In the genomic region with DNA sequence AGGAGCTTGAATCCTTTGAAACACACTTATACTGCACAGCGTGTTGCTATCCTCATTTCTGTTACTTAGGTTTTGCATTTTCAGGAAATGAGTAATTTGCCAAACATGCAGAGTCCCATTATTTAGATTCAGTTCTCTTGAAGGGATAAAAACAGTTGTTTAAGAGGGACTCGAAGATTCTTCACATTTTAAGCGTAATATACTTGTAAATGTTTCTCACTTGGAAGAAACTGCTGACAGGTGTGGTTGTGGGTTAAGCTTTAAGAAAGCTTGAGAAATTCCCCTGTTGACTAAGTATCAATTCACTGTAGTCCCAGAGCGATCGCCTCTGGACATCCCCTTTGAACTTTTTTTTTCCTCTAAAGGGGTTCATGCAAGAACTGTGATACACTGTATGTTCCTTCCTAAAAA, we compare ENCODE assay signal across 1 cellular context.
TF ChIP-seq lines count a peak whose summit lies in the region.

No MANE protein-coding gene starts in this region.

TF ChIP-seq in GM12878, 131 proteins besides CTCF, POLR2A, EP300 and RAD21 (continued from another document and continues in another):
- TF ChIP-seq, protein P1, sequence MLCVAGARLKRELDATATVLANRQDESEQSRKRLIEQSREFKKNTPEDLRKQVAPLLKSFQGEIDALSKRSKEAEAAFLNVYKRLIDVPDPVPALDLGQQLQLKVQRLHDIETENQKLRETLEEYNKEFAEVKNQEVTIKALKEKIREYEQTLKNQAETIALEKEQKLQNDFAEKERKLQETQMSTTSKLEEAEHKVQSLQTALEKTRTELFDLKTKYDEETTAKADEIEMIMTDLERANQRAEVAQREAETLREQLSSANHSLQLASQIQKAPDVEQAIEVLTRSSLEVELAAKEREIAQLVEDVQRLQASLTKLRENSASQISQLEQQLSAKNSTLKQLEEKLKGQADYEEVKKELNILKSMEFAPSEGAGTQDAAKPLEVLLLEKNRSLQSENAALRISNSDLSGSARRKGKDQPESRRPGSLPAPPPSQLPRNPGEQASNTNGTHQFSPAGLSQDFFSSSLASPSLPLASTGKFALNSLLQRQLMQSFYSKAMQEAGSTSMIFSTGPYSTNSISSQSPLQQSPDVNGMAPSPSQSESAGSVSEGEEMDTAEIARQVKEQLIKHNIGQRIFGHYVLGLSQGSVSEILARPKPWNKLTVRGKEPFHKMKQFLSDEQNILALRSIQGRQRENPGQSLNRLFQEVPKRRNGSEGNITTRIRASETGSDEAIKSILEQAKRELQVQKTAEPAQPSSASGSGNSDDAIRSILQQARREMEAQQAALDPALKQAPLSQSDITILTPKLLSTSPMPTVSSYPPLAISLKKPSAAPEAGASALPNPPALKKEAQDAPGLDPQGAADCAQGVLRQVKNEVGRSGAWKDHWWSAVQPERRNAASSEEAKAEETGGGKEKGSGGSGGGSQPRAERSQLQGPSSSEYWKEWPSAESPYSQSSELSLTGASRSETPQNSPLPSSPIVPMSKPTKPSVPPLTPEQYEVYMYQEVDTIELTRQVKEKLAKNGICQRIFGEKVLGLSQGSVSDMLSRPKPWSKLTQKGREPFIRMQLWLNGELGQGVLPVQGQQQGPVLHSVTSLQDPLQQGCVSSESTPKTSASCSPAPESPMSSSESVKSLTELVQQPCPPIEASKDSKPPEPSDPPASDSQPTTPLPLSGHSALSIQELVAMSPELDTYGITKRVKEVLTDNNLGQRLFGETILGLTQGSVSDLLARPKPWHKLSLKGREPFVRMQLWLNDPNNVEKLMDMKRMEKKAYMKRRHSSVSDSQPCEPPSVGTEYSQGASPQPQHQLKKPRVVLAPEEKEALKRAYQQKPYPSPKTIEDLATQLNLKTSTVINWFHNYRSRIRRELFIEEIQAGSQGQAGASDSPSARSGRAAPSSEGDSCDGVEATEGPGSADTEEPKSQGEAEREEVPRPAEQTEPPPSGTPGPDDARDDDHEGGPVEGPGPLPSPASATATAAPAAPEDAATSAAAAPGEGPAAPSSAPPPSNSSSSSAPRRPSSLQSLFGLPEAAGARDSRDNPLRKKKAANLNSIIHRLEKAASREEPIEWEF (IDR thresholded peaks at IDR 0.05; ENCODE audit: insufficient replicate concordance, low read depth, low read length), result peak; percentile 96
- TF ChIP-seq IRF4 (IDR thresholded peaks at IDR 0.05; ENCODE audit: low read depth, low read length) (peak; percentile 66), FOXM1 (IDR thresholded peaks at IDR 0.05; ENCODE audit: low read depth, low read length) (peak; percentile 86), TCF7 (IDR thresholded peaks at IDR 0.05; ENCODE audit: borderline replicate concordance) (peak; percentile 88), RELA (IDR thresholded peaks at IDR 0.05; ENCODE audit: borderline replicate concordance, partially characterized antibody) (peak; percentile 87), SUZ12 (IDR thresholded peaks at IDR 0.05; ENCODE audit: unreplicated experiment) (no peak), NBN (IDR thresholded peaks at IDR 0.05) (no peak), SUPT20H (IDR thresholded peaks at IDR 0.05; ENCODE audit: borderline replicate concordance, control insufficient read depth, low read depth, low read length) (no peak), ZBED1 (IDR thresholded peaks at IDR 0.05; ENCODE audit: borderline replicate concordance) (0 out of 2 replicates have a peak, but pooled peaks have one; percentile 59), TBL1XR1 (IDR thresholded peaks at IDR 0.05; ENCODE audit: low read depth, low read length) (no peak), MEF2B (IDR thresholded peaks at IDR 0.05; ENCODE audit: partially characterized antibody, poor library complexity, severe bottlenecking) (peak; percentile 96), SMARCA5 (IDR thresholded peaks at IDR 0.05) (no peak), NRF1 (conservative IDR thresholded peaks at IDR 0.05; ENCODE audit: low read depth, low read length) (no peak), TCF3 (IDR thresholded peaks at IDR 0.05; ENCODE audit: borderline replicate concordance, insufficient read depth, low read depth, low read length) (no peak), PAX8 (IDR thresholded peaks at IDR 0.05) (no peak), ZNF384 (IDR thresholded peaks at IDR 0.05; ENCODE audit: borderline replicate concordance, low read depth, low read length) (peak; percentile 93), SMAD1 (IDR thresholded peaks at IDR 0.05; ENCODE audit: low read depth, partially characterized antibody) (peak; percentile 94), STAT1 (conservative IDR thresholded peaks at IDR 0.05) (no peak), NFXL1 (IDR thresholded peaks at IDR 0.05; ENCODE audit: borderline replicate concordance) (no peak), STAT3 (IDR thresholded peaks at IDR 0.05; ENCODE audit: low read depth, low read length) (peak; percentile 92; the same call in 1 of the 2 replicates), GATAD2B (conservative IDR thresholded peaks at IDR 0.05; ENCODE audit: low read depth) (peak; percentile 79; the same call in 1 of the 2 replicates), NFYA (IDR thresholded peaks at IDR 0.05; ENCODE audit: borderline replicate concordance, low read depth, low read length) (no peak), BHLHE40 (IDR thresholded peaks at IDR 0.05; ENCODE audit: borderline replicate concordance in 1 of 2, low read depth in 2 of 2, low read length in 1 of 2) (peak; percentile 35 to 46; a peak in 2 of 4 replicates), BACH1 (IDR thresholded peaks at IDR 0.05; ENCODE audit: borderline replicate concordance) (no peak), ZNF24 (IDR thresholded peaks at IDR 0.05) (peak; percentile 82), HDGF (IDR thresholded peaks at IDR 0.05) (no peak; the same call in 1 of the 2 replicates), ESRRA (IDR thresholded peaks at IDR 0.05; ENCODE audit: low read length) (no peak), SMC3 (IDR thresholded peaks at IDR 0.05; ENCODE audit: borderline replicate concordance, low read length) (no peak; the same call in 1 of the 2 replicates), SMAD5 (IDR thresholded peaks at IDR 0.05; ENCODE audit: low read depth) (no peak), HDAC2 (IDR thresholded peaks at IDR 0.05) (no peak), RFX5 (IDR thresholded peaks at IDR 0.05; ENCODE audit: low read depth, low read length) (no peak), SIN3A (IDR thresholded peaks at IDR 0.05; ENCODE audit: low read depth, low read length) (no peak), KAT2A (conservative IDR thresholded peaks at IDR 0.05; ENCODE audit: control insufficient read depth, low read depth, low read length) (no peak), YBX1 (IDR thresholded peaks at IDR 0.05) (no peak), RBBP5 (conservative IDR thresholded peaks at IDR 0.05) (no peak)
- TF ChIP-seq, protein P2, sequence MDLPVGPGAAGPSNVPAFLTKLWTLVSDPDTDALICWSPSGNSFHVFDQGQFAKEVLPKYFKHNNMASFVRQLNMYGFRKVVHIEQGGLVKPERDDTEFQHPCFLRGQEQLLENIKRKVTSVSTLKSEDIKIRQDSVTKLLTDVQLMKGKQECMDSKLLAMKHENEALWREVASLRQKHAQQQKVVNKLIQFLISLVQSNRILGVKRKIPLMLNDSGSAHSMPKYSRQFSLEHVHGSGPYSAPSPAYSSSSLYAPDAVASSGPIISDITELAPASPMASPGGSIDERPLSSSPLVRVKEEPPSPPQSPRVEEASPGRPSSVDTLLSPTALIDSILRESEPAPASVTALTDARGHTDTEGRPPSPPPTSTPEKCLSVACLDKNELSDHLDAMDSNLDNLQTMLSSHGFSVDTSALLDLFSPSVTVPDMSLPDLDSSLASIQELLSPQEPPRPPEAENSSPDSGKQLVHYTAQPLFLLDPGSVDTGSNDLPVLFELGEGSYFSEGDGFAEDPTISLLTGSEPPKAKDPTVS (IDR thresholded peaks at IDR 0.05; ENCODE audit: low read depth, low read length), result no peak
- TF ChIP-seq, protein P3, sequence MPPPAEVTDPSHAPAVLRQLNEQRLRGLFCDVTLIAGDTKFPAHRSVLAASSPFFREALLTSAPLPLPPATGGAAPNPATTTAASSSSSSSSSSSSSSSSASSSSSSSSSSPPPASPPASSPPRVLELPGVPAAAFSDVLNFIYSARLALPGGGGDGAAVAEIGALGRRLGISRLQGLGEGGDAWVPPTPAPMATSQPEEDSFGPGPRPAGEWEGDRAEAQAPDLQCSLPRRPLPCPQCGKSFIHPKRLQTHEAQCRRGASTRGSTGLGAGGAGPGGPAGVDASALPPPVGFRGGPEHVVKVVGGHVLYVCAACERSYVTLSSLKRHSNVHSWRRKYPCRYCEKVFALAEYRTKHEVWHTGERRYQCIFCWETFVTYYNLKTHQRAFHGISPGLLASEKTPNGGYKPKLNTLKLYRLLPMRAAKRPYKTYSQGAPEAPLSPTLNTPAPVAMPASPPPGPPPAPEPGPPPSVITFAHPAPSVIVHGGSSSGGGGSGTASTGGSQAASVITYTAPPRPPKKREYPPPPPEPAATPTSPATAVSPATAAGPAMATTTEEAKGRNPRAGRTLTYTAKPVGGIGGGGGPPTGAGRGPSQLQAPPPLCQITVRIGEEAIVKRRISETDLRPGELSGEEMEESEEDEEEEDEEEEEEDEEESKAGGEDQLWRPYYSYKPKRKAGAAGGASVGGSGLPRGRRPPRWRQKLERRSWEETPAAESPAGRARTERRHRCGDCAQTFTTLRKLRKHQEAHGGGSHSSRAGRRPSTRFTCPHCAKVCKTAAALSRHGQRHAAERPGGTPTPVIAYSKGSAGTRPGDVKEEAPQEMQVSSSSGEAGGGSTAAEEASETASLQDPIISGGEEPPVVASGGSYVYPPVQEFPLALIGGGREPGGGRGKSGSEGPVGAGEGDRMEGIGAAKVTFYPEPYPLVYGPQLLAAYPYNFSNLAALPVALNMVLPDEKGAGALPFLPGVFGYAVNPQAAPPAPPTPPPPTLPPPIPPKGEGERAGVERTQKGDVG (CRISPR knock-in tag; IDR thresholded peaks at IDR 0.05), result no peak
- TF ChIP-seq, protein P4, sequence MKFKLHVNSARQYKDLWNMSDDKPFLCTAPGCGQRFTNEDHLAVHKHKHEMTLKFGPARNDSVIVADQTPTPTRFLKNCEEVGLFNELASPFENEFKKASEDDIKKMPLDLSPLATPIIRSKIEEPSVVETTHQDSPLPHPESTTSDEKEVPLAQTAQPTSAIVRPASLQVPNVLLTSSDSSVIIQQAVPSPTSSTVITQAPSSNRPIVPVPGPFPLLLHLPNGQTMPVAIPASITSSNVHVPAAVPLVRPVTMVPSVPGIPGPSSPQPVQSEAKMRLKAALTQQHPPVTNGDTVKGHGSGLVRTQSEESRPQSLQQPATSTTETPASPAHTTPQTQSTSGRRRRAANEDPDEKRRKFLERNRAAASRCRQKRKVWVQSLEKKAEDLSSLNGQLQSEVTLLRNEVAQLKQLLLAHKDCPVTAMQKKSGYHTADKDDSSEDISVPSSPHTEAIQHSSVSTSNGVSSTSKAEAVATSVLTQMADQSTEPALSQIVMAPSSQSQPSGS (IDR thresholded peaks at IDR 0.05; ENCODE audit: low read length), result peak; percentile 88
- TF ChIP-seq, protein P5, sequence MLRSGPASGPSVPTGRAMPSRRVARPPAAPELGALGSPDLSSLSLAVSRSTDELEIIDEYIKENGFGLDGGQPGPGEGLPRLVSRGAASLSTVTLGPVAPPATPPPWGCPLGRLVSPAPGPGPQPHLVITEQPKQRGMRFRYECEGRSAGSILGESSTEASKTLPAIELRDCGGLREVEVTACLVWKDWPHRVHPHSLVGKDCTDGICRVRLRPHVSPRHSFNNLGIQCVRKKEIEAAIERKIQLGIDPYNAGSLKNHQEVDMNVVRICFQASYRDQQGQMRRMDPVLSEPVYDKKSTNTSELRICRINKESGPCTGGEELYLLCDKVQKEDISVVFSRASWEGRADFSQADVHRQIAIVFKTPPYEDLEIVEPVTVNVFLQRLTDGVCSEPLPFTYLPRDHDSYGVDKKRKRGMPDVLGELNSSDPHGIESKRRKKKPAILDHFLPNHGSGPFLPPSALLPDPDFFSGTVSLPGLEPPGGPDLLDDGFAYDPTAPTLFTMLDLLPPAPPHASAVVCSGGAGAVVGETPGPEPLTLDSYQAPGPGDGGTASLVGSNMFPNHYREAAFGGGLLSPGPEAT (IDR thresholded peaks at IDR 0.05; ENCODE audit: low read depth), result peak; percentile 94
- TF ChIP-seq, protein P6, sequence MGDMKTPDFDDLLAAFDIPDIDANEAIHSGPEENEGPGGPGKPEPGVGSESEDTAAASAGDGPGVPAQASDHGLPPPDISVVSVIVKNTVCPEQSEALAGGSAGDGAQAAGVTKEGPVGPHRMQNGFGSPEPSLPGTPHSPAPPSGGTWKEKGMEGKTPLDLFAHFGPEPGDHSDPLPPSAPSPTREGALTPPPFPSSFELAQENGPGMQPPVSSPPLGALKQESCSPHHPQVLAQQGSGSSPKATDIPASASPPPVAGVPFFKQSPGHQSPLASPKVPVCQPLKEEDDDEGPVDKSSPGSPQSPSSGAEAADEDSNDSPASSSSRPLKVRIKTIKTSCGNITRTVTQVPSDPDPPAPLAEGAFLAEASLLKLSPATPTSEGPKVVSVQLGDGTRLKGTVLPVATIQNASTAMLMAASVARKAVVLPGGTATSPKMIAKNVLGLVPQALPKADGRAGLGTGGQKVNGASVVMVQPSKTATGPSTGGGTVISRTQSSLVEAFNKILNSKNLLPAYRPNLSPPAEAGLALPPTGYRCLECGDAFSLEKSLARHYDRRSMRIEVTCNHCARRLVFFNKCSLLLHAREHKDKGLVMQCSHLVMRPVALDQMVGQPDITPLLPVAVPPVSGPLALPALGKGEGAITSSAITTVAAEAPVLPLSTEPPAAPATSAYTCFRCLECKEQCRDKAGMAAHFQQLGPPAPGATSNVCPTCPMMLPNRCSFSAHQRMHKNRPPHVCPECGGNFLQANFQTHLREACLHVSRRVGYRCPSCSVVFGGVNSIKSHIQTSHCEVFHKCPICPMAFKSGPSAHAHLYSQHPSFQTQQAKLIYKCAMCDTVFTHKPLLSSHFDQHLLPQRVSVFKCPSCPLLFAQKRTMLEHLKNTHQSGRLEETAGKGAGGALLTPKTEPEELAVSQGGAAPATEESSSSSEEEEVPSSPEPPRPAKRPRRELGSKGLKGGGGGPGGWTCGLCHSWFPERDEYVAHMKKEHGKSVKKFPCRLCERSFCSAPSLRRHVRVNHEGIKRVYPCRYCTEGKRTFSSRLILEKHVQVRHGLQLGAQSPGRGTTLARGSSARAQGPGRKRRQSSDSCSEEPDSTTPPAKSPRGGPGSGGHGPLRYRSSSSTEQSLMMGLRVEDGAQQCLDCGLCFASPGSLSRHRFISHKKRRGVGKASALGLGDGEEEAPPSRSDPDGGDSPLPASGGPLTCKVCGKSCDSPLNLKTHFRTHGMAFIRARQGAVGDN (IDR thresholded peaks at IDR 0.05), result peak; percentile 71
- TF ChIP-seq, protein P7, sequence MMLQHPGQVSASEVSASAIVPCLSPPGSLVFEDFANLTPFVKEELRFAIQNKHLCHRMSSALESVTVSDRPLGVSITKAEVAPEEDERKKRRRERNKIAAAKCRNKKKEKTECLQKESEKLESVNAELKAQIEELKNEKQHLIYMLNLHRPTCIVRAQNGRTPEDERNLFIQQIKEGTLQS (IDR thresholded peaks at IDR 0.05; ENCODE audit: borderline replicate concordance, extremely low read depth, low read depth, low read length), result no peak
